ENCODE assay signal across 19 cellular contexts in genomic region chr7:156194813-156195212, GRCh38.
"Had no signal": no experiment of that assay in that cellular context is flagged by ENCODE, and none has a peak within 500 bp of the region (broad histone marks: within the 10 kb centered on the region; RNA-seq: fewer than 3 reads in every experiment).

No MANE protein-coding gene starts in this region.

- H3K9me3 ChIP-seq: mucosa of descending colon, neutrophil, psoas muscle, right lobe of liver, suprapubic skin, thyroid gland had no signal

- FAIRE-seq: urothelium cell line had no signal

- H3K27ac ChIP-seq: hepatocyte, neutrophil, psoas muscle, right lobe of liver, suprapubic skin, thyroid gland had no signal

- H3K4me1 ChIP-seq: psoas muscle, right lobe of liver, suprapubic skin, thyroid gland had no signal

- ATAC-seq: left lobe of liver; mucosa of descending colon; naive thymus-derived CD8-positive, alpha-beta T cell; psoas muscle; right lobe of liver; stimulated activated effector memory CD8-positive, alpha-beta T cell treated with anti-CD3 and anti-CD28 coated beads, Interleukin-12 subunit alpha, Interleukin-12 subunit beta, amount 100 ng/mL, for 72 hours; stimulated activated naive CD8-positive, alpha-beta T cell treated with anti-CD3 and anti-CD28 coated beads, Interleukin-15, Interleukin-2, amounts not matched to agents 100 U/mL and 50 U/mL, for 24 hours had no signal

- DNase-seq: effector CD4-positive, alpha-beta T cell; foreskin melanocyte; kidney glomerular epithelial cell; mammary epithelial cell; mucosa of descending colon; naive thymus-derived CD8-positive, alpha-beta T cell; psoas muscle; retina; stimulated activated CD4-positive, alpha-beta T cell treated with anti-CD3 and anti-CD28 coated beads, Interleukin-4, amount 100 ng/mL, for 1 hour; stimulated activated CD8-positive, alpha-beta memory T cell treated with anti-CD3 and anti-CD28 coated beads, Interleukin-4, amount 100 ng/mL, for 48 hours; stimulated activated naive CD8-positive, alpha-beta T cell treated with anti-CD3 and anti-CD28 coated beads, Interleukin-15, Interleukin-2, amounts not matched to agents 100 U/mL and 50 U/mL, for 24 hours; thyroid gland had no signal

- H3K36me3 ChIP-seq: neutrophil, right lobe of liver, suprapubic skin, thyroid gland had no signal

- H3K4me3 ChIP-seq: hepatocyte, mucosa of descending colon, psoas muscle, right lobe of liver, suprapubic skin, thyroid gland had no signal
